Comparison of ENCODE assay signal across 8 cellular contexts in the genomic region with DNA sequence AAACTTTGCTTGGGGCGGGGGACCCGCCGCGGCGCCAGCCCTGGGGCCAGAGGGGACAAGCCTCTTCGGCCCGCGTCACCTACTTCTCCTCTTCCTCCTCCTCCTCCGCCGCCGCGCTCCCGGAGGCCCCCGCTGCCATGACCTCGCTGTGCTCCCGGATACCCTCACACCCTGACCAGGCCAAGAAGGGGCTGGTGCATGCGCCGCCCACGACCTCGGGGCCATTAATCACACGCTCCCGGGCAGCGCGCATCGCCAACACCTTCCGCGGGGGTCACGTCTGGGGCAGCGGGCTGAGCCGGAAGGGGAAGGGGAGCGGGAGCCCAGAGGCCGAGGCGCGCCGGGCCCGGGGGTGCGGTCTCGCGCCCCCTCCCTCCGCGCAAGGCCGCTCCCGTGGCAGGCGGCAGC. TPM values are rescaled to one million over a fixed set of nuclear protein-coding genes. Genes with fewer than 3 reads are reported as not detected.
A peak's percentile ranks its signal among the peaks of the same experiment; 100 is the strongest.
DNase-seq lines count a peak whose midpoint lies in the region; ATAC-seq and TF ChIP-seq lines count a peak whose summit lies in the region.

No MANE protein-coding gene starts in this region.

- POLR2A ChIA-PET in HEK293T (lab: Yijun Ruan, JAX) = no interaction called here

- H3K27ac ChIP-seq in esophagus squamous epithelium (peak overlapping the region; percentile 45 to 75 (median 54)), neutrophil (no peak overlapping the region)

- H3K9me3 ChIP-seq in esophagus squamous epithelium (no peaks in the 10 kb centered on the region), neutrophil (no peaks in the 10 kb centered on the region)

- peak; percentile 57 for DNase-seq in DMS53 (lab: John Stamatoyannopoulos, UW)
- no peak for DNase-seq in DMS53 treated with DMSO at 0.1 percent for 48 hours (lab: John Stamatoyannopoulos, UW; ENCODE audit: unreplicated experiment)
- DNase-seq in HEK293T (ENCODE audit: extremely low spot score) = no peak
- peak; percentile 68 for DNase-seq in SK-N-DZ (ENCODE audit: low spot score)
- no peak for DNase-seq in esophagus squamous epithelium (lab: John Stamatoyannopoulos, UW)
- no peak for DNase-seq in DMS153 (lab: John Stamatoyannopoulos, UW)

- H3K36me3 ChIP-seq in esophagus squamous epithelium (no peaks in the 10 kb centered on the region), neutrophil (no peaks in the 10 kb centered on the region)

- CTCF ChIA-PET in HEK293T (lab: Yijun Ruan, JAX) = no interaction called here

- H3K4me3 ChIP-seq in esophagus squamous epithelium (peak overlapping the region; percentile 36 to 70 (median 55)), neutrophil (ENCODE audit: low read depth in 1 of 2, low read length in 1 of 2) (peak overlapping the region; percentile 14 to 55)

- ATAC-seq in HG03095 (IDR thresholded peaks at IDR 0.05; ENCODE audit: unreplicated experiment) = no peak

- H3K27me3 ChIP-seq in esophagus squamous epithelium (peaks cover 8 to 84% (median 14%) of the 10 kb centered on the region in 4 donors), neutrophil (peaks cover 100% of the 10 kb centered on the region)

- WGBS in esophagus squamous epithelium, 2 donors = 0% methylated on average over 1 to 7 of the region's 44 CpGs

- peaks cover 10 to 25% (median 21%) of the 10 kb centered on the region in 3 donors for H3K4me1 ChIP-seq in esophagus squamous epithelium
- H3K4me1 ChIP-seq in neutrophil (ENCODE audit: control insufficient read depth in 1 of 2, insufficient read depth in 1 of 2, low read depth in 1 of 2, low read length in 1 of 2) = peaks cover 14 to 18% of the 10 kb centered on the region in 2 experiments

- no peak for TF ChIP-seq CTCF in esophagus squamous epithelium (IDR thresholded peaks at IDR 0.05)
- TF ChIP-seq CTCF in neutrophil (IDR thresholded peaks at IDR 0.05) = no peak

- intact Hi-C loops in esophagus squamous epithelium (cut with DNase I) = no loop called here

- no peak for TF ChIP-seq POLR2A in esophagus squamous epithelium (IDR thresholded peaks at IDR 0.05)

TF ChIP-seq in HEK293T, 16 proteins besides CTCF, POLR2A, EP300 and RAD21:
- TF ChIP-seq ZNF384 (IDR thresholded peaks at IDR 0.05) = no peak
- peak; percentile 72 for TF ChIP-seq L3MBTL2 (conservative IDR thresholded peaks at IDR 0.05)

RNA-seq across cellular contexts. Expression of a gene that starts 0.3 kb away (rescaled TPM):
- 17.0 TPM in 2 replicates for polyA plus RNA-seq in SK-N-DZ (2014; cell fraction: cytosol; rRNA removed)
- 18.3 and 21.6 TPM in 2 replicates for polyA plus RNA-seq in SK-N-DZ (2014; cell fraction: nucleus; rRNA removed)
- total RNA-seq in esophagus squamous epithelium = 1 to 10 TPM in 2 of 4 donors, under 1 TPM in 2; 0.38 to 7.2 (median 2.7) TPM

Comparison
In these comparisons a context has a peak if more than half of its experiments do, and no peak if none do; other contexts are left out.
1. DNase-seq: peak in DMS53 (single experiment) and SK-N-DZ (single experiment); none in DMS53 treated with DMSO at 0.1 percent for 48 hours (single experiment), HEK293T (single experiment), esophagus squamous epithelium (single experiment) and DMS153 (single experiment).